In the genomic region with DNA sequence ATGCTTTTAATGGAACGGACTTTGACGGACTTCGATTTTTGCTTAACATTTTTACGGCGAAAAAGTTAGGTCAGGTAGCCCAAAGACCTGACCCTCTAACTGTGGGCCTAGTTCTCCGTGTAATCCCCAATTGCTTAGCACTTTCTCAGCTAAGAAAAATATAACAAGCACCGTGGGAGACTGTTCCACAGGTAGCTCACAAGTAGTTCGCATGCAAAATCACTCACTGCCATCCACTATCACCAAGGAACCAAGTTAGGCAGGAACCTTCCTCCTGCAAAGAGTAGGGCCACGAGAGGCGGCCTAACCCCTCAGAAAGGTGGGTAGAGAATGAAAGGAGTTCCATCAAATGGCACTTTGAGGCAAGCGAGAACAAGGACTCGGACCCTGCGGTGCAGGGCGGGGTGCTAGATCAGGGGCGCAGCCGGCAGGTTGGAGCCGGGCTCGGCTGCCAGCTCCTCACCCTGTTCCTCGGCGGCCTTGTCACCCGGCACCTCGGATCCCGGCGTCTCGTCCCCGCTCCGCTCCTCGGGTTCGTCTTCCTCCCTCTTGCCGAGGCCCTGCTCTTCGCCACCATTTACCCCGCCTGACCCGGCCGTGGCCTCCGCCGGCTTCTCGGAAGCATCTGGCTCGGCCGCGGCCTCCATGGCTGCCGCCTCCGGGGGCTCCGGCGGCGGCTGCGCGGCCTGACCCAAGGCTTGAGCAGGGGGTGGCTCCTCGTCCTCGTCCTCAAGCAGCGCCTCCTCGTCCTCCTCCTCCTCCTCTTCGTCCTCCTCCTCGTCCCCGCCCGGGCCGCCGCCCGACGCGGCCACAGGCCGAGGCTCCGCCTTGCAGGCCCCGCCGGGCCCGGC, we compare ENCODE assay signal across 9 cellular contexts. TPM values are rescaled to one million over a fixed set of nuclear protein-coding genes. Genes with fewer than 3 reads are reported as not detected.
DNase-seq lines count a peak whose midpoint lies in the region; ATAC-seq and TF ChIP-seq lines count a peak whose summit lies in the region.
"Had no signal": no experiment of that assay in that cellular context is flagged by ENCODE, and none has a peak within 500 bp of the region (broad histone marks: within the 10 kb centered on the region; RNA-seq: fewer than 3 reads in every experiment).

No MANE protein-coding gene starts in this region.

- peaks cover 86% of the 10 kb centered on the region for H3K79me2 ChIP-seq in OCI-LY3 (ENCODE audit: low read length)

- H3K9ac ChIP-seq in OCI-LY3 (ENCODE audit: low read length) (peak overlapping the region; percentile 99), mucosa of stomach (ENCODE audit: low read length) (peak overlapping the region; percentile 73)

- POLR2A ChIA-PET in AG04450 (lab: Yijun Ruan, JAX): interaction anchor here (0.7 to 3.7 kb wide), 14 partner anchors 17 to 935 kb away, joined by 3 to 41 read pairs (median 7); a partner anchor contains a TSS

- no peaks in the 10 kb centered on the region for H3K27me3 ChIP-seq in AG04450 (ENCODE audit: control insufficient read depth, insufficient read depth, low read length)
- H3K27me3 ChIP-seq in OCI-LY3 (ENCODE audit: low read depth, low read length): no peaks in the 10 kb centered on the region
- H3K27me3 ChIP-seq in mucosa of stomach (ENCODE audit: control insufficient read depth, insufficient read depth, low read length): no peaks in the 10 kb centered on the region
- no peaks in the 10 kb centered on the region for H3K27me3 ChIP-seq in vagina

- H4K20me1 ChIP-seq in OCI-LY3 (ENCODE audit: insufficient read depth, low read length): peaks cover 28% of the 10 kb centered on the region

- H2AFZ ChIP-seq in OCI-LY3 (ENCODE audit: low read depth, low read length): no peak overlapping the region

- DNase-seq in AG04450 (ENCODE audit: low read depth, low spot score): no peak
- peak; percentile 8 for DNase-seq in effector CD4-positive, alpha-beta T cell
- no peak for DNase-seq in vagina (ENCODE audit: extremely low spot score in 2 of 2)
- no peak for DNase-seq in erythroblast (lab: John Stamatoyannopoulos, UW)
- DNase-seq in HK-2 (ENCODE audit: unreplicated experiment): no peak

- H3K4me2 ChIP-seq in OCI-LY3 (ENCODE audit: low read length): peak overlapping the region; percentile 91

- no peak for TF ChIP-seq POLR2A in vagina (IDR thresholded peaks at IDR 0.05)
- no peak for TF ChIP-seq POLR2A in erythroblast (IDR thresholded peaks at IDR 0.05; ENCODE audit: low read length)

- H3K27ac ChIP-seq in AG04450 (ENCODE audit: low read depth, low read length) (peak overlapping the region; percentile 70), OCI-LY3 (ENCODE audit: low read length) (peak overlapping the region; percentile 96), vagina (peak overlapping the region; percentile 93)

- peak; percentile 9 for ATAC-seq in GM21381 (IDR thresholded peaks at IDR 0.05; ENCODE audit: unreplicated experiment)

- TF ChIP-seq CTCF in AG04450 (IDR thresholded peaks at IDR 0.05; ENCODE audit: low read depth, low read length): no peak
- TF ChIP-seq CTCF in OCI-LY3 (IDR thresholded peaks at IDR 0.05; ENCODE audit: low read depth, low read length): no peak
- no peak for TF ChIP-seq CTCF in vagina (IDR thresholded peaks at IDR 0.05)

- peak overlapping the region; percentile 99 for H3K4me3 ChIP-seq in AG04450 (ENCODE audit: low read depth, low read length)
- peak overlapping the region; percentile 91 for H3K4me3 ChIP-seq in OCI-LY3 (ENCODE audit: low read length)
- H3K4me3 ChIP-seq in mucosa of stomach (ENCODE audit: low read length): peak overlapping the region; percentile 76
- H3K4me3 ChIP-seq in vagina: peak overlapping the region; percentile 71 to 90

- H3K36me3 ChIP-seq in OCI-LY3 (replicated peaks; ENCODE audit: low read depth, low read length): peaks cover 51% of the 10 kb centered on the region
- peaks cover 21% of the 10 kb centered on the region for H3K36me3 ChIP-seq in mucosa of stomach (ENCODE audit: control insufficient read depth, insufficient read depth, low read length)
- peaks cover 5 to 27% of the 10 kb centered on the region in 2 donors for H3K36me3 ChIP-seq in vagina

- peaks cover 17% of the 10 kb centered on the region for H3K4me1 ChIP-seq in OCI-LY3 (ENCODE audit: low read length)
- H3K4me1 ChIP-seq in mucosa of stomach (ENCODE audit: control insufficient read depth, insufficient read depth, low read length): peaks cover 16% of the 10 kb centered on the region
- peaks cover 56% of the 10 kb centered on the region for H3K4me1 ChIP-seq in vagina

- H3K9me3 ChIP-seq in AG04450 (ENCODE audit: control insufficient read depth, insufficient read depth, low read length) (no peaks in the 10 kb centered on the region; the same call in 1 of the 2 replicates), OCI-LY3 (ENCODE audit: insufficient read depth, low read length) (no peaks in the 10 kb centered on the region), mucosa of stomach (ENCODE audit: control insufficient read depth, low read length) (no peaks in the 10 kb centered on the region), vagina (no peaks in the 10 kb centered on the region)

- intact Hi-C loops in vagina (cut with DNase I): loop anchor here (5.0 kb wide), 1 partner anchor 46 kb away; a partner anchor contains a TSS

- CTCF ChIA-PET in AG04450 (lab: Charles Lee): interaction anchor here (0.6 to 1.8 kb wide), 2 partner anchors 43 to 60 kb away, joined by 3 to 5 read pairs; no protein-coding TSS in a partner anchor

RNA-seq across cellular contexts. Expression of a gene that starts 0.9 kb away (rescaled TPM):
- 26.6 and 28.2 TPM in 2 replicates for polyA plus RNA-seq in AG04450 (2011; rRNA removed)
- polyA minus RNA-seq in AG04450 (2011; rRNA and poly(A)+ RNA removed): 20.5 and 21.6 TPM in 2 replicates
- 30.7 TPM for total RNA-seq in vagina

RNA-seq across cellular contexts. Expression of a gene that starts 1.9 kb away (rescaled TPM):
- polyA plus RNA-seq in AG04450 (2011; rRNA removed): 32.2 and 32.5 TPM in 2 replicates
- 24.8 and 25.5 TPM in 2 replicates for polyA minus RNA-seq in AG04450 (2011; rRNA and poly(A)+ RNA removed)
- total RNA-seq in vagina: 18.7 TPM

RNA-seq across cellular contexts. Expression of a gene that starts 18.9 kb away (rescaled TPM):
- 0.11 TPM in 1 of 2 replicates, not detected in the other for polyA plus RNA-seq in AG04450 (2011; rRNA removed)
- not detected in 2 replicates for polyA minus RNA-seq in AG04450 (2011; rRNA and poly(A)+ RNA removed)
- 2.5 TPM for total RNA-seq in vagina
- total RNA-seq: pulmonary artery endothelial cell had no signal

RNA-seq across cellular contexts. Expression of a gene that starts 19.2 kb away (rescaled TPM):
- 42.8 and 63.7 TPM in 2 replicates for polyA plus RNA-seq in AG04450 (2011; rRNA removed)
- polyA minus RNA-seq in AG04450 (2011; rRNA and poly(A)+ RNA removed): 59.3 and 81.9 TPM in 2 replicates
- 74.9 TPM for total RNA-seq in vagina

RNA-seq across cellular contexts. Expression of a gene that starts 27.6 kb away (rescaled TPM):
- polyA plus RNA-seq in AG04450 (2011; rRNA removed): 3.2 and 3.7 TPM in 2 replicates
- 9.9 and 11.7 TPM in 2 replicates for polyA minus RNA-seq in AG04450 (2011; rRNA and poly(A)+ RNA removed)
- total RNA-seq in vagina: 6.1 TPM
